Comparison of ENCODE assay signal across 25 cellular contexts in genomic region chr2:57617327-57617726, GRCh38.
"Had no signal": no experiment of that assay in that cellular context is flagged by ENCODE, and none has a peak within 500 bp of the region (broad histone marks: within the 10 kb centered on the region; RNA-seq: fewer than 3 reads in every experiment).

No MANE protein-coding gene starts in this region.

- H3K4me2 ChIP-seq: SK-N-SH had no signal

- H3K4me3 Mint-ChIP-seq: T-cell; T-helper 1 cell treated with Interleukin-12 subunit alpha and Interleukin-12 subunit beta and Interleukin-4 antibody, amounts not matched to agents 30 μg/mL and 1 μg/mL, for 36 hours had no signal

- H3K4me1 Mint-ChIP-seq: T-cell had no signal

- H3K9me2 ChIP-seq: SK-N-SH had no signal

- H3K36me3 ChIP-seq: MG63 had no signal

- H3K9me3 ChIP-seq: MG63, SK-N-SH had no signal

- H3K36me3 Mint-ChIP-seq: T-cell had no signal

- H3K27ac Mint-ChIP-seq: T-cell; T-helper 1 cell treated with Interleukin-12 subunit alpha and Interleukin-12 subunit beta and Interleukin-4 antibody, amounts not matched to agents 30 μg/mL and 1 μg/mL, for 36 hours had no signal

- H3K4me3 ChIP-seq: MG63 had no signal

- H3K27me3 Mint-ChIP-seq: T-cell had no signal

- DNase-seq: IMR-90; Karpas-422; KG1; MG63; NCI-H1092 treated with DMSO at 0.1 percent for 48 hours; NCI-H1417; NCI-H1436 treated with DMSO at 0.1 percent for 48 hours; NCI-H1694; NCI-H187 treated with DMSO at 0.1 percent for 48 hours; NCI-H2029 treated with DMSO at 0.1 percent for 48 hours; NCI-H2107; NCI-H2227 treated with DMSO at 0.1 percent for 48 hours; NCI-H524; NCI-H526 treated with DMSO at 0.1 percent for 48 hours; NCI-H774; NK-92 treated with Interleukin-12 subunit alpha and Interleukin-12 subunit beta, amount 100 ng/mL, for 24 hours; PC-3; SHP77; SK-N-SH; SW 1271; T-cell had no signal

- H3K9me3 Mint-ChIP-seq: T-helper 1 cell treated with Interleukin-12 subunit alpha and Interleukin-12 subunit beta and Interleukin-4 antibody, amounts not matched to agents 30 μg/mL and 1 μg/mL, for 36 hours had no signal

- ATAC-seq: HepG2, Panc1, PC-3, T-cell had no signal

- H3K27me3 ChIP-seq: MG63 had no signal

- H3K27ac ChIP-seq: RWPE1 had no signal

- H3K9ac ChIP-seq: SK-N-SH had no signal
